In the genomic region with DNA sequence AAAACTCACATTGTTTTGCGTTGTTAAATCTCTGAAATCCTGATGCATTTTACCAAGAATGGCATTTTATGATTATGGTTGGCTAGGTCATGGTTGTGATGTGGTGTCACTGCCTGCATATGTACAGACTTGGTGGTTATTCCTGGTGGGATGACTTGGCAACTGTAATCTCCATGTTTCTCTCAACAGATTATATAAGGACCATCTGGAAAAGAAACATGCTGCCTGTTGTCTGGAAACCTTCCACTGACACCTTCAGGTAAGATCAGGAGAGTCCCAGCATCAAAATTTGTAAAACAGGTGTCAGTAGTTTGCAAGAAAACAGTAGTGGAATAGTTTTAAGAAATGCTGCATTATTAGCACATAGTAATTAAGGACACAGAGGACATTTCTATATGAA, we compare ENCODE assay signal across 1 cellular context.
TF ChIP-seq lines count a peak whose summit lies in the region.

No MANE protein-coding gene starts in this region.

TF ChIP-seq in HCT116, 20 proteins besides CTCF, POLR2A, EP300 and RAD21:
- TF ChIP-seq SP1 (IDR thresholded peaks at IDR 0.05; ENCODE audit: low read depth), result no peak
